Comparison of ENCODE assay signal across 2 cellular contexts in the genomic region with DNA sequence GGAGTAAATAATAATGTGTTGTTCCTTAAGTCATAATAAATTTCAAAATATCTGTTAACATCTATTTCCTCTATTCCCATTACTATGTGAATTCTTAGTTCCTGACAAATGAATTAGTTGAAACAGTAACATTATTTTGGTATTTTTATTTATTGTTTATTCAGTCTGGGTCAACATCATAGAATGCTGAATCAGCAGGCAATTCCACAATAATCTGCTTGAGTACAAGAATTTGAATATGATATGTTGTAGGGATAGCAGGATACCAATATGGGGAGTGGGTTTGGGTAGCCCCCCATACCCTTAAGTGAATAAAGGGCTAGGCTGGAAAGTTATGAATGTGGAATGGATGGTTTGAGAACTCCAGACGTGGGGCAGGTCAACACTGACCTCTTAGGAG.
A peak's percentile ranks its signal among the peaks of the same experiment; 100 is the strongest.
TF ChIP-seq lines count a peak whose summit lies in the region.

No MANE protein-coding gene starts in this region.

TF ChIP-seq in A549, 52 proteins besides CTCF, POLR2A, EP300 and RAD21:
- TF ChIP-seq MAFK (IDR thresholded peaks at IDR 0.05; ENCODE audit: partially characterized antibody) (peak; percentile 69), ELK1 (IDR thresholded peaks at IDR 0.05; ENCODE audit: low read depth, low read length) (no peak), HES2 (IDR thresholded peaks at IDR 0.05) (no peak)

TF ChIP-seq in H1, 55 proteins besides CTCF, POLR2A, EP300 and RAD21:
- no peak for TF ChIP-seq POLR2AphosphoS5 (IDR thresholded peaks at IDR 0.05; ENCODE audit: low read depth, low read length)
- no peak for TF ChIP-seq KDM1A (IDR thresholded peaks at IDR 0.05; ENCODE audit: borderline replicate concordance, low read length)
- TF ChIP-seq TAF1 (IDR thresholded peaks at IDR 0.05; ENCODE audit: low read depth, low read length) = no peak
- TF ChIP-seq GTF2F1 (IDR thresholded peaks at IDR 0.05; ENCODE audit: borderline replicate concordance, low read depth, low read length) = no peak
- TF ChIP-seq RXRA (IDR thresholded peaks at IDR 0.05; ENCODE audit: insufficient read depth, low read depth, low read length) = no peak
- no peak for TF ChIP-seq FOSL1 (IDR thresholded peaks at IDR 0.05; ENCODE audit: insufficient read depth, low read depth, low read length)
- TF ChIP-seq GABPA (IDR thresholded peaks at IDR 0.05; ENCODE audit: borderline replicate concordance, insufficient read depth, low read length) = no peak
- TF ChIP-seq BRCA1 (IDR thresholded peaks at IDR 0.05; ENCODE audit: low read depth, low read length) = no peak
- TF ChIP-seq SIN3A (conservative IDR thresholded peaks at IDR 0.05 in 1 of 2, IDR thresholded peaks at IDR 0.05 in 1 of 2; ENCODE audit: low read depth in 1 of 2, low read length in 2 of 2) = no peak
- TF ChIP-seq TCF12 (IDR thresholded peaks at IDR 0.05; ENCODE audit: low read depth, low read length) = no peak
- no peak for TF ChIP-seq YY1 (IDR thresholded peaks at IDR 0.05; ENCODE audit: low read depth, low read length)
- TF ChIP-seq CBX8 (IDR thresholded peaks at IDR 0.05; ENCODE audit: borderline replicate concordance, low read depth, low read length) = no peak
TF ChIP-seq in H1: peak in this region for 0.
